ENCODE assay signal across 20 cellular contexts in the genomic region with DNA sequence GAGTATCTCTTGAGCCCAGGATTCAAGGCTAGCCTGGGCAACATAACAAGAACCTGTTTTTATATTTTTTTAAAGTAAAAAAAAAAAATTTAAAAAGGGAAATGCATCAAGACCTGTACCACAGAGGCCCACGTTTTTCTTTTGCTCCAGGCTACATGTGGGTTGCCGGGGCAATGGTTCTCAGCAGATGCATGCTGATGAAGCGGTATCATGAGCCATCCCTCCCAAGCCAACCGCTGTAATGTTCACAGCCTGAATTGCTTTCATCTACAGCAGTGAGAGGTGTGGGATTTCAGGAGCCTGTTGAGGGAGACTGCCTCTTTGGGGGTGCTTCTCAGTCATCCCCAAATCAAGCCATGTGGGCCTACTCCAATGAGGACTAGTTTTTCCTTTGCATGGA.
DNase-seq lines count a peak whose midpoint lies in the region; ATAC-seq, FAIRE-seq and TF ChIP-seq lines count a peak whose summit lies in the region.
"Had no signal": no experiment of that assay in that cellular context is flagged by ENCODE, and none has a peak within 500 bp of the region (broad histone marks: within the 10 kb centered on the region; RNA-seq: fewer than 3 reads in every experiment).

No MANE protein-coding gene starts in this region.

- H3K79me2 ChIP-seq in ACC112 (ENCODE audit: control insufficient read depth, insufficient read depth, low read length, unreplicated experiment) (no peaks in the 10 kb centered on the region), K562 (ENCODE audit: control insufficient read depth, insufficient read depth, low read length) (no peaks in the 10 kb centered on the region)

- POLR2A ChIA-PET in K562 (lab: Yijun Ruan, JAX) = interaction anchor here (0.9 to 1.1 kb wide), 2 partner anchors 10 to 13 kb away, joined by 3 read pairs; no protein-coding TSS in a partner anchor

- intact Hi-C loops in K562 (cut with micrococcal nuclease) = no loop called here

- peaks cover 25% of the 10 kb centered on the region for H3K4me1 ChIP-seq in ACC112 (ENCODE audit: control insufficient read depth, insufficient read depth, low read length, unreplicated experiment)
- H3K4me1 ChIP-seq in K562 (replicated peaks in 1 of 2; ENCODE audit: control insufficient read depth in 2 of 2, insufficient read depth in 2 of 2, low read length in 2 of 2) = peaks cover 10 to 37% of the 10 kb centered on the region in 2 experiments; a peak in 4 of 5 replicates
- H3K4me1 ChIP-seq: vagina had no signal

- CTCF ChIA-PET in K562 (lab: Yijun Ruan, JAX; ENCODE audit: low intra/inter-chr PET ratio) = no interaction called here

- no peaks in the 10 kb centered on the region for H3K9me3 ChIP-seq in K562 (replicated peaks; ENCODE audit: control insufficient read depth, insufficient read depth, low read depth, low read length)
- H3K9me3 ChIP-seq: vagina had no signal

- no peak for ATAC-seq in K562
- ATAC-seq: sciatic nerve, WTC11 had no signal

- peak overlapping the region in 1 of 2 experiments; percentile 31; a peak in 1 of 4 replicates for H3K9ac ChIP-seq in K562 (ENCODE audit: insufficient read depth in 1 of 2, low read depth in 2 of 2, low read length in 2 of 2)

- H2AFZ ChIP-seq in ACC112 (ENCODE audit: low read length, unreplicated experiment) = no peak overlapping the region
- H2AFZ ChIP-seq in K562 (ENCODE audit: low read depth, low read length) = no peak overlapping the region

- H3K27me3 ChIP-seq in ACC112 (ENCODE audit: insufficient read depth, low read length) (no peaks in the 10 kb centered on the region), K562 (ENCODE audit: control insufficient read depth in 2 of 2, insufficient read depth in 2 of 2, low read length in 2 of 2) (no peaks in the 10 kb centered on the region)
- H3K27me3 ChIP-seq: vagina had no signal

- no peak for TF ChIP-seq RAD21 in K562 (CRISPR knock-in tag; conservative IDR thresholded peaks at IDR 0.05 in 1 of 2, IDR thresholded peaks at IDR 0.05 in 1 of 2)

- DNase-seq in CD1c-positive myeloid dendritic cell (ENCODE audit: extremely low spot score) (peak; percentile 67), NCI-H69 (lab: John Stamatoyannopoulos, UW) (peak; percentile 5), K562 (ENCODE audit: extremely low read depth in 1 of 4, low spot score in 3 of 4) (no peak), hypothalamus (lab: John Stamatoyannopoulos, UW) (no peak), NCI-H1092 (lab: John Stamatoyannopoulos, UW) (no peak), DMS53 (lab: John Stamatoyannopoulos, UW) (no peak)
- DNase-seq: activated gamma-delta T cell treated with Interleukin-2 at 50 U/mL for 16 hours; anterior cingulate cortex; effector CD8-positive, alpha-beta T cell; HFFc6; NCI-H1694 treated with DMSO at 0.1 percent for 48 hours; NCI-H446; Right ventricle myocardium superior had no signal

- no peaks in the 10 kb centered on the region for H3K9me1 ChIP-seq in K562 (ENCODE audit: control insufficient read depth, insufficient read depth, low read length)

- TF ChIP-seq EP300 in K562 (IDR thresholded peaks at IDR 0.05; ENCODE audit: low read length) = no peak

- peak overlapping the region; percentile 100 for H3K27ac ChIP-seq in ACC112 (ENCODE audit: low read depth, low read length)
- no peak overlapping the region for H3K27ac ChIP-seq in K562 (ENCODE audit: extremely low read depth, low read depth, low read length)
- H3K27ac ChIP-seq: vagina had no signal

- FAIRE-seq in K562 (lab: Jason Lieb, UNC) = no peak
- FAIRE-seq: D721Med, GM12892 had no signal

- WGBS in K562 (ENCODE audit: insufficient coverage, low coverage, missing lambda C conversion rate) = 79% methylated on average over 4 of the region's 4 CpGs

- H3K4me2 ChIP-seq in K562 (ENCODE audit: insufficient read depth, low read length) = no peak overlapping the region

- in situ Hi-C loops in K562 (cut with MboI) = no loop called here

- no peaks in the 10 kb centered on the region for H4K20me1 ChIP-seq in K562 (replicated peaks; ENCODE audit: control insufficient read depth, insufficient read depth, low read length)

- H3K36me3 ChIP-seq in ACC112 (ENCODE audit: insufficient read depth, low read length) = no peaks in the 10 kb centered on the region
- peaks cover 5% of the 10 kb centered on the region; the same call in 1 of the 3 replicates for H3K36me3 ChIP-seq in K562 (ENCODE audit: control insufficient read depth, insufficient read depth, low read length)
- H3K36me3 ChIP-seq: vagina had no signal

- no peak for TF ChIP-seq CTCF in K562 (IDR thresholded peaks at IDR 0.05 in 2 of 3, conservative IDR thresholded peaks at IDR 0.05 in 1 of 3; ENCODE audit: insufficient read depth in 2 of 3, low read depth in 1 of 3, low read length in 3 of 3)

- H3K4me3 ChIP-seq in ACC112 (ENCODE audit: low read depth, low read length) (no peak overlapping the region), K562 (no peak overlapping the region)
- H3K4me3 ChIP-seq: lung, vagina had no signal

- no TSS peak for BruUV-seq in K562 (replicated peaks; lab: Mats Ljungman, UMichigan)

- no peak for TF ChIP-seq POLR2A in K562 (conservative IDR thresholded peaks at IDR 0.05)

TF ChIP-seq in K562, 482 proteins besides CTCF, POLR2A, EP300 and RAD21:
- TF ChIP-seq RFX1 (IDR thresholded peaks at IDR 0.05) = peak; percentile 26; the same call in 1 of the 2 replicates
- no peak for TF ChIP-seq ZNF764 (CRISPR knock-in tag; IDR thresholded peaks at IDR 0.05; ENCODE audit: low read depth)
TF ChIP-seq in K562: peak in this region for 1.

Comparison
In these comparisons a context has a peak if more than half of its experiments do, and no peak if none do; other contexts are left out.
1. DNase-seq: peak in CD1c-positive myeloid dendritic cell (single experiment) and NCI-H69 (single experiment); none in K562 (0 of 4), hypothalamus (0 of 51), NCI-H1092 (single experiment) and DMS53 (single experiment).